ENCODE assay signal across 26 cellular contexts in the genomic region with DNA sequence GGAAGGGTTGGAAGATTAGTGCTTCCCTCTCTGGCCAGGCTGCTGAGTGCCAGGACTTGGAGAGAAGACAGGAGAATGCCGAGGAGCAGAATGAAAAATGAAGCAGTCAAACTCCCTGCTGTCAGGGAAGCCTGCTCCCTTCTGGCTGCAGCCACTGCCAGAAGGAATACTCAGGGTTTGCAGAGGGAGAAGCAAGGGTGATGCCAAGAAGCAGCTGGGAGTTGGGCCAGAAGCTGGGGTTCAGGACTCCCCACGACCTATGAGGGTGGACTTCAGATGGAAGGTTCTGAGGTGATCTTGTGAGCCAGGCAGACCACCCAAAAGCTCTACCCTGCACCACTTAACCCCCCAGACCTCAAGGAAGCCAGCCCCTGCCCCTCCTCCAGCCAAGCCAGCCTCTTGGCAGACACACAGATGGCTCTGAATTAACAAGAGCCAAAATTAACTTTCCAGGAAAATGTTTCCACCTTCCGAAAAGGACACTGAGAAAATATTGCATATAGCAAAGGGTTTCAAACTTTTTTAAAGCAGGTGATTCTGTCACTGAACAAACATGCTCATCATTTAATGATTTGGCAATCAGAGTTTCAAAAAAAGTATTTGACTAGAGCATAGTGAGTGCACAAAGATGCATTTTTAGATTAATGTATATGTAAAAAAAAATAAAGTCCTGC.
DNase-seq lines count a peak whose midpoint lies in the region; ATAC-seq lines count a peak whose summit lies in the region.
"Had no signal": no experiment of that assay in that cellular context is flagged by ENCODE, and none has a peak within 500 bp of the region (broad histone marks: within the 10 kb centered on the region; RNA-seq: fewer than 3 reads in every experiment).

No MANE protein-coding gene starts in this region.

- in situ Hi-C loops in G401 (cut with HindIII; ENCODE audit: low sequenced_read_pairs) = no loop called here

- DNase-seq in C1 segment of cervical spinal cord (lab: John Stamatoyannopoulos, UW) (peak in 10 of 14 donors; percentile 0 to 55 (median 18)), G401 (ENCODE audit: low spot score) (peak; percentile 79), left ventricle myocardium superior (peak; percentile 30), posterior cingulate gyrus (peak in 9 of 10 donors; percentile 11 to 89 (median 46)), RKO (ENCODE audit: low spot score) (no peak)
- DNase-seq: activated CD4-positive, CD25-positive, alpha-beta regulatory T cell; activated naive CD4-positive, alpha-beta T cell treated with anti-CD3 and anti-CD28 coated beads for 36 hours; activated T-cell treated with anti-CD3 and anti-CD28 coated beads, Interleukin-2, amount 50 U/mL, for 72 hours; amniotic stem cell; Calu3; colonic mucosa; effector memory CD8-positive, alpha-beta T cell; erythroblast; left colon; naive thymus-derived CD8-positive, alpha-beta T cell; NCI-H1048; NCI-H1694 treated with DMSO at 0.1 percent for 48 hours; Peyer's patch; retina; SJCRH30; stimulated activated CD4-positive, alpha-beta T cell treated with anti-CD3 and anti-CD28 coated beads, Interleukin-2, amount 100 ng/mL, for 24 hours; T-helper 1 cell; upper lobe of left lung had no signal

- intact Hi-C loops in left ventricle myocardium superior (cut with micrococcal nuclease) = no loop called here
- intact Hi-C loops in posterior cingulate gyrus (cut with DNase I) = no loop called here

- ATAC-seq in left ventricle myocardium superior (peak; percentile 83), HG03571 (IDR thresholded peaks at IDR 0.05; ENCODE audit: unreplicated experiment) (no peak), HG03442 (IDR thresholded peaks at IDR 0.05; ENCODE audit: unreplicated experiment) (no peak)
- ATAC-seq: activated T-cell treated with anti-CD3 and anti-CD28 coated beads, Interleukin-2, amount 50 U/mL, for 72 hours; effector memory CD8-positive, alpha-beta T cell; HCT116; left colon; naive thymus-derived CD8-positive, alpha-beta T cell had no signal
